In the genomic region with DNA sequence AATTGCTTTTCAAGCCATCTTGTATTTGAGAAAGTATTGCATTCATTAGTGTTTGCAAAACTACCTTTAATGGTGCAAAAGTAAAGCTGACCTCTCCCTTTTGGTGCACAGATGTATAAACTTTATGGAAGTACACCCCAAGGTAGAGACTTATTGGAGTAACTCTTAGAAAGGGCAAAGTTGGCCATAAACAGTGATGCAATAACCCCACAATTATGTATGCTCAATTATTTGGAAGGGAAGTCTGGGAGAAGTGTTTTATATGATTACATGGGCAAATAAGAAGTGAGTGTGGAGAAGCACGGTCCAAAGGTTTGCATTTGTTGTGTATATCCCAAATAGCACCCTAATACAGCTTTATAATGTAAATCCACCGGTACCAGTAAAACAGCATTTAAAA, we compare ENCODE assay signal across 24 cellular contexts.
DNase-seq lines count a peak whose midpoint lies in the region; ATAC-seq and TF ChIP-seq lines count a peak whose summit lies in the region.
"Had no signal": no experiment of that assay in that cellular context is flagged by ENCODE, and none has a peak within 500 bp of the region (broad histone marks: within the 10 kb centered on the region; RNA-seq: fewer than 3 reads in every experiment).

No MANE protein-coding gene starts in this region.

- H3K4me1 Mint-ChIP-seq in Caco-2 (ENCODE audit: low read depth, unreplicated experiment) (peaks cover 63% of the 10 kb centered on the region), neural crest cell (peaks cover 82% of the 10 kb centered on the region)
- H3K4me1 Mint-ChIP-seq: activated naive CD4-positive, alpha-beta T cell treated with anti-CD3 and anti-CD28 coated beads, Interleukin-2, amount 10 ng/mL, durations not matched to agents 7 days and 5 days had no signal

- peak overlapping the region; percentile 85 for H3K27ac Mint-ChIP-seq in Caco-2 (ENCODE audit: unreplicated experiment)
- peak overlapping the region; percentile 91 for H3K27ac Mint-ChIP-seq in neural crest cell (ENCODE audit: unreplicated experiment)
- H3K27ac Mint-ChIP-seq: activated CD8-positive, alpha-beta T cell treated with anti-CD3 and anti-CD28 coated beads for 36 hours; activated naive CD4-positive, alpha-beta T cell treated with anti-CD3 and anti-CD28 coated beads, Interleukin-2, amount 10 ng/mL, durations not matched to agents 7 days and 5 days; activated T-cell treated with anti-CD3 and anti-CD28 coated beads, Interleukin-2, amount 50 U/mL, for 24 hours; CD4-positive, alpha-beta T cell; endodermal cell; naive thymus-derived CD4-positive, alpha-beta T cell; T-helper 1 cell treated with Interleukin-12 subunit alpha and Interleukin-12 subunit beta and Interleukin-4 antibody, amounts not matched to agents 30 μg/mL and 1 μg/mL, for 36 hours had no signal

- H3K27me3 Mint-ChIP-seq in Caco-2 (ENCODE audit: insufficient read depth, unreplicated experiment) (no peaks in the 10 kb centered on the region), neural crest cell (ENCODE audit: low read depth) (no peaks in the 10 kb centered on the region)

- TF ChIP-seq CTCF in Caco-2 (IDR thresholded peaks at IDR 0.05; ENCODE audit: insufficient read depth in 1 of 2, low read depth in 1 of 2, low read length in 1 of 2, severe bottlenecking in 1 of 2, unreplicated experiment in 1 of 2) (no peak), colonic mucosa (IDR thresholded peaks at IDR 0.05) (no peak), neural crest cell (conservative IDR thresholded peaks at IDR 0.05) (no peak)

- POLR2A ChIA-PET in Caco-2 (lab: Charles Lee) = no interaction called here

- CTCF ChIA-PET in Caco-2 (lab: Charles Lee) = no interaction called here

- ATAC-seq in HG03135 (IDR thresholded peaks at IDR 0.05; ENCODE audit: unreplicated experiment) = no peak
- ATAC-seq: activated CD8-positive, alpha-beta T cell treated with anti-CD3 and anti-CD28 coated beads for 36 hours; heart right ventricle; naive thymus-derived CD4-positive, alpha-beta T cell had no signal

- peaks cover 69% of the 10 kb centered on the region for H3K4me1 ChIP-seq in Caco-2
- peaks cover 82% of the 10 kb centered on the region for H3K4me1 ChIP-seq in HUES64 (ENCODE audit: insufficient read depth, low read length)
- peaks cover 12% of the 10 kb centered on the region for H3K4me1 ChIP-seq in colonic mucosa

- H3K9me3 ChIP-seq in Caco-2 (no peaks in the 10 kb centered on the region), HUES64 (ENCODE audit: insufficient read depth, low read depth, low read length) (no peaks in the 10 kb centered on the region), colonic mucosa (no peaks in the 10 kb centered on the region)
- H3K9me3 ChIP-seq: heart right ventricle, vagina had no signal

- DNase-seq in Caco-2 = no peak
- no peak for DNase-seq in colonic mucosa
- DNase-seq in neural crest cell (ENCODE audit: low read depth, low spot score) = no peak
- no peak for DNase-seq in NCI-H345 treated with DMSO at 0.1 percent for 48 hours (lab: John Stamatoyannopoulos, UW; ENCODE audit: unreplicated experiment)
- no peak for DNase-seq in activated CD4-positive, alpha-beta T cell treated with anti-CD3 and anti-CD28 coated beads, Interleukin-2, amount 50 U/mL, for 1 hour
- no peak for DNase-seq in SW480 (ENCODE audit: low spot score)
- DNase-seq: activated CD8-positive, alpha-beta T cell treated with anti-CD3 and anti-CD28 coated beads for 36 hours; activated naive CD4-positive, alpha-beta T cell treated with anti-CD3 and anti-CD28 coated beads, Interleukin-2, amount 10 ng/mL, durations not matched to agents 7 days and 5 days; activated T-cell treated with anti-CD3 and anti-CD28 coated beads, Interleukin-2, amount 50 U/mL, for 24 hours; CD4-positive, alpha-beta T cell; endodermal cell; heart right ventricle; naive thymus-derived CD4-positive, alpha-beta T cell; NCI-H1092; NCI-H2081; NCI-H524; Right ventricle myocardium superior; stimulated activated CD4-positive, alpha-beta T cell treated with anti-CD3 and anti-CD28 coated beads, Interleukin-4, amount 100 ng/mL, for 4 hours had no signal

- peak overlapping the region; percentile 98 for H3K27ac ChIP-seq in HUES64 (ENCODE audit: low read depth, low read length)
- peak overlapping the region; percentile 70 for H3K27ac ChIP-seq in colonic mucosa
- H3K27ac ChIP-seq: heart right ventricle, skin epidermis, vagina had no signal

- intact Hi-C loops in Caco-2 (cut with micrococcal nuclease; ENCODE audit: unreplicated experiment) = loop anchor here (1.0 to 2.0 kb wide), 2 partner anchors 14 to 18 kb away; no protein-coding TSS in a partner anchor
- intact Hi-C loops in colonic mucosa (cut with DNase I) = loop anchor here (10.0 kb wide), 1 partner anchor 70 kb away; a partner anchor contains a TSS

- H3K27me3 ChIP-seq in Caco-2 (replicated peaks; ENCODE audit: control insufficient read depth, insufficient read depth, low read length) (no peaks in the 10 kb centered on the region), HUES64 (ENCODE audit: insufficient read depth, low read length) (no peaks in the 10 kb centered on the region), colonic mucosa (no peaks in the 10 kb centered on the region)
- H3K27me3 ChIP-seq: heart right ventricle, vagina had no signal

- H3K4me3 Mint-ChIP-seq in Caco-2 (ENCODE audit: unreplicated experiment) = peak overlapping the region; percentile 69
- no peak overlapping the region for H3K4me3 Mint-ChIP-seq in neural crest cell
- H3K4me3 Mint-ChIP-seq: activated CD8-positive, alpha-beta T cell treated with anti-CD3 and anti-CD28 coated beads for 36 hours; activated naive CD4-positive, alpha-beta T cell treated with anti-CD3 and anti-CD28 coated beads, Interleukin-2, amount 10 ng/mL, durations not matched to agents 7 days and 5 days; activated T-cell treated with anti-CD3 and anti-CD28 coated beads, Interleukin-2, amount 50 U/mL, for 24 hours; CD4-positive, alpha-beta T cell; endodermal cell; naive thymus-derived CD4-positive, alpha-beta T cell; T-helper 1 cell treated with Interleukin-12 subunit alpha and Interleukin-12 subunit beta and Interleukin-4 antibody, amounts not matched to agents 30 μg/mL and 1 μg/mL, for 36 hours had no signal

- peaks cover 9% of the 10 kb centered on the region for H3K36me3 Mint-ChIP-seq in Caco-2 (ENCODE audit: insufficient read depth, unreplicated experiment)
- H3K36me3 Mint-ChIP-seq in neural crest cell (ENCODE audit: low read depth) = peaks cover 2% of the 10 kb centered on the region
- H3K36me3 Mint-ChIP-seq: activated naive CD4-positive, alpha-beta T cell treated with anti-CD3 and anti-CD28 coated beads, Interleukin-2, amount 10 ng/mL, durations not matched to agents 7 days and 5 days; naive thymus-derived CD4-positive, alpha-beta T cell had no signal

- no TSS peak for BruUV-seq in Caco-2 (replicated peaks; lab: Mats Ljungman, UMichigan)

- H3K4me3 ChIP-seq in Caco-2 (ENCODE audit: low read depth, low read length) (no peak overlapping the region), HUES64 (ENCODE audit: low read length) (no peak overlapping the region), colonic mucosa (no peak overlapping the region)
- H3K4me3 ChIP-seq: heart right ventricle, lung, skin epidermis, vagina had no signal

- WGBS in HUES64 = 81% methylated on average over 1 of the region's 2 CpGs

- no peaks in the 10 kb centered on the region for H3K9me3 Mint-ChIP-seq in Caco-2 (ENCODE audit: unreplicated experiment)
- no peaks in the 10 kb centered on the region for H3K9me3 Mint-ChIP-seq in neural crest cell
- H3K9me3 Mint-ChIP-seq: activated CD8-positive, alpha-beta T cell treated with anti-CD3 and anti-CD28 coated beads for 36 hours; activated naive CD4-positive, alpha-beta T cell treated with anti-CD3 and anti-CD28 coated beads, Interleukin-2, amount 10 ng/mL, durations not matched to agents 7 days and 5 days; activated T-cell treated with anti-CD3 and anti-CD28 coated beads, Interleukin-2, amount 50 U/mL, for 24 hours; CD4-positive, alpha-beta T cell; endodermal cell; naive thymus-derived CD4-positive, alpha-beta T cell; T-helper 1 cell treated with Interleukin-12 subunit alpha and Interleukin-12 subunit beta and Interleukin-4 antibody, amounts not matched to agents 30 μg/mL and 1 μg/mL, for 36 hours had no signal

- H3K9ac ChIP-seq in HUES64 (ENCODE audit: low read depth, low read length) (no peak overlapping the region; the same call in 1 of the 2 replicates), colonic mucosa (ENCODE audit: low read depth in 2 of 2, low read length in 2 of 2) (peak overlapping the region in 1 of 2 donors; percentile 7)

- H3K36me3 ChIP-seq in Caco-2 (ENCODE audit: control insufficient read depth, insufficient read depth, low read length) (no peaks in the 10 kb centered on the region), HUES64 (ENCODE audit: insufficient read depth, low read length) (no peaks in the 10 kb centered on the region), colonic mucosa (no peaks in the 10 kb centered on the region)
- H3K36me3 ChIP-seq: heart right ventricle, vagina had no signal
